Comparison of ENCODE assay signal across 2 cellular contexts in genomic region chr4:7017446-7018048, GRCh38.
TF ChIP-seq lines count a peak whose summit lies in the region.

No MANE protein-coding gene starts in this region.

TF ChIP-seq in K562, 482 proteins besides CTCF, POLR2A, EP300 and RAD21:
- TF ChIP-seq C11orf30 (IDR thresholded peaks at IDR 0.05; ENCODE audit: low read depth) (peak; percentile 92), MAFK (IDR thresholded peaks at IDR 0.05; ENCODE audit: low read length) (peak; percentile 98), STAT6 (CRISPR knock-in tag; IDR thresholded peaks at IDR 0.05) (no peak), SMAD4 (CRISPR knock-in tag; conservative IDR thresholded peaks at IDR 0.05) (no peak), ZNF316 (IDR thresholded peaks at IDR 0.05) (peak; percentile 96), CGGBP1 (CRISPR knock-in tag; IDR thresholded peaks at IDR 0.05) (no peak), MAFG (tag; conservative IDR thresholded peaks at IDR 0.05) (peak; percentile 91), PRDM10 (IDR thresholded peaks at IDR 0.05; ENCODE audit: partially characterized antibody) (no peak), PHB2 (IDR thresholded peaks at IDR 0.05; ENCODE audit: low read depth) (no peak), MAFF (IDR thresholded peaks at IDR 0.05; ENCODE audit: low read length) (peak; percentile 97), RFX1 (IDR thresholded peaks at IDR 0.05) (no peak)

TF ChIP-seq in HepG2, 621 proteins besides CTCF, POLR2A, EP300 and RAD21:
- peak; percentile 98 to 99 for TF ChIP-seq MAFK (conservative IDR thresholded peaks at IDR 0.05 in 1 of 2, IDR thresholded peaks at IDR 0.05 in 1 of 2; ENCODE audit: low read length in 2 of 2)
- TF ChIP-seq MAFF (IDR thresholded peaks at IDR 0.05; ENCODE audit: low read depth, low read length) = peak; percentile 99
- no peak for TF ChIP-seq ZNF607 (CRISPR knock-in tag; IDR thresholded peaks at IDR 0.05; ENCODE audit: borderline replicate concordance)
